In genomic region chr3:128685001-128685726, GRCh38 we compare ENCODE assay signal across 12 cellular contexts.
"Had no signal": no experiment of that assay in that cellular context is flagged by ENCODE, and none has a peak within 500 bp of the region (broad histone marks: within the 10 kb centered on the region; RNA-seq: fewer than 3 reads in every experiment).

No MANE protein-coding gene starts in this region.

- H3K4me3 Mint-ChIP-seq: activated naive CD4-positive, alpha-beta T cell treated with anti-CD3 and anti-CD28 coated beads, Interleukin-2, amount 10 ng/mL, durations not matched to agents 7 days and 5 days had no signal

- H3K9me3 ChIP-seq: tibial nerve, uterus had no signal

- H3K27ac ChIP-seq: cardiac muscle cell, tibial nerve, uterus had no signal

- H3K27me3 ChIP-seq: cardiac muscle cell, tibial nerve, uterus had no signal

- DNase-seq: activated naive CD4-positive, alpha-beta T cell treated with anti-CD3 and anti-CD28 coated beads, Interleukin-2, amount 10 ng/mL, durations not matched to agents 7 days and 5 days; activated T-cell treated with anti-CD3 and anti-CD28 coated beads for 4 hours; islet precursor cell; nucleus accumbens; stimulated activated CD4-positive, alpha-beta T cell treated with anti-CD3 and anti-CD28 coated beads, Interleukin-15, amount 100 ng/mL, for 24 hours; stimulated activated CD4-positive, alpha-beta T cell treated with anti-CD3 and anti-CD28 coated beads, Interleukin-4, amount 100 ng/mL, for 1 hour; stimulated activated naive CD4-positive, alpha-beta T cell treated with Interleukin-2 at 50 U/mL for 16 hours; substantia nigra; uterus had no signal

- H3K27ac Mint-ChIP-seq: activated naive CD4-positive, alpha-beta T cell treated with anti-CD3 and anti-CD28 coated beads, Interleukin-2, amount 10 ng/mL, durations not matched to agents 7 days and 5 days; activated T-helper 2 cell treated with anti-CD3 and anti-CD28 coated beads, Interferon-gamma antibody, Interleukin-2, Interleukin-4, amounts not matched to agents 10 μg/mL and 5 μg/mL and 100 μg/mL, durations not matched to agents 14 hours and 24 hours and 36 hours had no signal

- H3K9me3 Mint-ChIP-seq: activated naive CD4-positive, alpha-beta T cell treated with anti-CD3 and anti-CD28 coated beads, Interleukin-2, amount 10 ng/mL, durations not matched to agents 7 days and 5 days; activated T-helper 2 cell treated with anti-CD3 and anti-CD28 coated beads, Interferon-gamma antibody, Interleukin-2, Interleukin-4, amounts not matched to agents 10 μg/mL and 5 μg/mL and 100 μg/mL, durations not matched to agents 14 hours and 24 hours and 36 hours had no signal
